9 cellular contexts compared by ENCODE assay signal in genomic region chr18:11387880-11388279, GRCh38.
A peak's percentile ranks its signal among the peaks of the same experiment; 100 is the strongest.
DNase-seq lines count a peak whose midpoint lies in the region; ATAC-seq and TF ChIP-seq lines count a peak whose summit lies in the region.
"Had no signal": no experiment of that assay in that cellular context is flagged by ENCODE, and none has a peak within 500 bp of the region (broad histone marks: within the 10 kb centered on the region; RNA-seq: fewer than 3 reads in every experiment).

No MANE protein-coding gene starts in this region.

- H3K4me3 ChIP-seq in astrocyte of the cerebellum (ENCODE audit: low read depth, low read length) (no peak overlapping the region), lower lobe of right lung (no peak overlapping the region)
- H3K4me3 ChIP-seq: upper lobe of left lung had no signal

- no peaks in the 10 kb centered on the region for H3K27me3 Mint-ChIP-seq in T-helper 2 cell treated with Interferon-gamma antibody and Interleukin-4, amounts not matched to agents 5 μg/mL and 100 μg/mL, for 36 hours (ENCODE audit: low read depth)

- intact Hi-C loops in lower lobe of right lung (cut with DNase I), result no loop called here

- H3K36me3 ChIP-seq in lower lobe of right lung, result no peaks in the 10 kb centered on the region
- H3K36me3 ChIP-seq: upper lobe of left lung had no signal

- H3K9me3 ChIP-seq in lower lobe of right lung, result no peaks in the 10 kb centered on the region
- H3K9me3 ChIP-seq: upper lobe of left lung had no signal

- ATAC-seq in lower lobe of right lung (peak in 1 of 2 donors; percentile 14), GM19395 (IDR thresholded peaks at IDR 0.05; ENCODE audit: unreplicated experiment) (no peak)

- no peaks in the 10 kb centered on the region for H3K27me3 ChIP-seq in lower lobe of right lung (ENCODE audit: low read depth)
- H3K27me3 ChIP-seq: upper lobe of left lung had no signal

- no peaks in the 10 kb centered on the region for H3K36me3 Mint-ChIP-seq in T-helper 2 cell treated with Interferon-gamma antibody and Interleukin-4, amounts not matched to agents 5 μg/mL and 100 μg/mL, for 36 hours (ENCODE audit: low read depth)

- TF ChIP-seq CTCF in astrocyte of the cerebellum (IDR thresholded peaks at IDR 0.05; ENCODE audit: low read depth, low read length, missing control alignments) (peak; percentile 17), lower lobe of right lung (IDR thresholded peaks at IDR 0.05) (peak; percentile 9)

- H3K9me3 Mint-ChIP-seq in T-helper 2 cell treated with Interferon-gamma antibody and Interleukin-4, amounts not matched to agents 5 μg/mL and 100 μg/mL, for 36 hours, result no peaks in the 10 kb centered on the region

- peak; percentile 10 to 43 (median 14) for DNase-seq in NCI-H1417 (lab: John Stamatoyannopoulos, UW)
- DNase-seq in NCI-H1417 treated with DMSO at 0.1 percent for 48 hours (lab: John Stamatoyannopoulos, UW), result no peak
- DNase-seq in HuH-7.5 (ENCODE audit: low spot score), result peak; percentile 54
- DNase-seq in astrocyte of the cerebellum (ENCODE audit: low read depth), result no peak
- no peak for DNase-seq in lower lobe of right lung
- no peak for DNase-seq in T-helper 2 cell treated with Interferon-gamma antibody and Interleukin-4, amounts not matched to agents 5 μg/mL and 100 μg/mL, for 36 hours (ENCODE audit: low spot score)
- no peak for DNase-seq in middle frontal gyrus (ENCODE audit: extremely low spot score, low spot score)

- H3K4me1 ChIP-seq in lower lobe of right lung, result no peaks in the 10 kb centered on the region
- H3K4me1 ChIP-seq: upper lobe of left lung had no signal

- no peak overlapping the region for H3K27ac ChIP-seq in lower lobe of right lung
- H3K27ac ChIP-seq: upper lobe of left lung had no signal

- no peak overlapping the region for H3K4me3 Mint-ChIP-seq in T-helper 2 cell treated with Interferon-gamma antibody and Interleukin-4, amounts not matched to agents 5 μg/mL and 100 μg/mL, for 36 hours

- no peak overlapping the region for H3K27ac Mint-ChIP-seq in T-helper 2 cell treated with Interferon-gamma antibody and Interleukin-4, amounts not matched to agents 5 μg/mL and 100 μg/mL, for 36 hours

- H3K4me1 Mint-ChIP-seq in T-helper 2 cell treated with Interferon-gamma antibody and Interleukin-4, amounts not matched to agents 5 μg/mL and 100 μg/mL, for 36 hours (ENCODE audit: low read depth), result peaks cover 2% of the 10 kb centered on the region

- in situ Hi-C loops in astrocyte of the cerebellum (cut with HindIII; ENCODE audit: low sequenced_read_pairs), result no loop called here

Comparison
In these comparisons a context has a peak if more than half of its experiments do, and no peak if none do; other contexts are left out.
1. DNase-seq: peak in NCI-H1417 (3 of 3) and HuH-7.5 (single experiment); none in NCI-H1417 treated with DMSO at 0.1 percent for 48 hours (single experiment), astrocyte of the cerebellum (single experiment), lower lobe of right lung (single experiment), T-helper 2 cell treated with Interferon-gamma antibody and Interleukin-4, amounts not matched to agents 5 μg/mL and 100 μg/mL, for 36 hours (single experiment) and middle frontal gyrus (single experiment).